ENCODE assay signal across 19 cellular contexts in the genomic region with DNA sequence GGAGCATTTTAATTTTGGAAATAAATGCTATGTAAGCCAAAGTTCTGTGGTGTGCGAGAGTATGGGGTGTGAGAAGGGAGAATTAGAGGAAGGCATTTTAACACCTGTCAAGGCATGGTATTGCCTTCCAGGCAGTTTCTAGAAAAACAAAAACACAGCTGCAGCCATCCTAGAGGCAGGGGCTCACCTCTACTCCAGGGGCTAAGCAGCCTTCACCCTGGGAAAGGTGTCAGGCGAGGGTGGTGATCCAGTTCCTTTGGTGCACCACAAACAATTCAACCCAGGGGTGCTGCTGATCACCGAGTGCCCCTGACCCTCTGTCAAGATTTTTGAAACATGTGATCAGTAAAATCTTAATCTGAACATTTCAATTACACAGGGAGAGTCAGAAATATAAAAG. TPM values are rescaled to one million over a fixed set of nuclear protein-coding genes. Genes with fewer than 3 reads are reported as not detected.
DNase-seq lines count a peak whose midpoint lies in the region; ATAC-seq and TF ChIP-seq lines count a peak whose summit lies in the region.
"Had no signal": no experiment of that assay in that cellular context is flagged by ENCODE, and none has a peak within 500 bp of the region (broad histone marks: within the 10 kb centered on the region; RNA-seq: fewer than 3 reads in every experiment).

No MANE protein-coding gene starts in this region.

- DNase-seq in GM23338 (ENCODE audit: low spot score): no peak
- peak; percentile 68 for DNase-seq in endodermal cell
- peak; percentile 35 for DNase-seq in iPS-NIHi7 (ENCODE audit: extremely low spot score)
- DNase-seq in NCI-H2029 treated with DMSO at 0.1 percent for 48 hours (lab: John Stamatoyannopoulos, UW): no peak
- no peak for DNase-seq in stimulated activated CD8-positive, alpha-beta memory T cell treated with anti-CD3 and anti-CD28 coated beads, Interleukin-4, amount 100 ng/mL, for 48 hours
- no peak for DNase-seq in effector CD4-positive, alpha-beta T cell
- no peak for DNase-seq in MG63
- DNase-seq: AML-193; Caco-2; CD4-positive, alpha-beta T cell; HFFc6 had no signal

- H3K9me3 Mint-ChIP-seq in GM23338: no peaks in the 10 kb centered on the region
- H3K9me3 Mint-ChIP-seq in endodermal cell: no peaks in the 10 kb centered on the region

- H3K4me3 Mint-ChIP-seq in GM23338: peak overlapping the region; percentile 55
- H3K4me3 Mint-ChIP-seq in endodermal cell: peak overlapping the region; percentile 16
- H3K4me3 Mint-ChIP-seq: CD4-positive, alpha-beta T cell; HFFc6; IgD-negative memory B cell had no signal

- H3K27ac Mint-ChIP-seq in GM23338 (peak overlapping the region; percentile 87), endodermal cell (no peak overlapping the region)
- H3K27ac Mint-ChIP-seq: CD4-positive, alpha-beta T cell; HFFc6; IgD-negative memory B cell had no signal

- H3K9ac ChIP-seq in HUES64 (ENCODE audit: low read depth, low read length): no peak overlapping the region
- no peak overlapping the region for H3K9ac ChIP-seq in endodermal cell (ENCODE audit: extremely low read depth, low read length, poor library complexity, severe bottlenecking)

- H3K27me3 Mint-ChIP-seq in GM23338 (ENCODE audit: insufficient read depth, low read depth, poor library complexity) (peaks cover 2% of the 10 kb centered on the region), endodermal cell (ENCODE audit: insufficient read depth) (peaks cover 3% of the 10 kb centered on the region)

- H3K4me1 Mint-ChIP-seq in GM23338 (peaks cover 38% of the 10 kb centered on the region), endodermal cell (peaks cover 37% of the 10 kb centered on the region)
- H3K4me1 Mint-ChIP-seq: IgD-negative memory B cell had no signal

- H3K4me2 ChIP-seq in GM23338: peak overlapping the region; percentile 65
- H3K4me2 ChIP-seq: A549 had no signal

- H3K4me1 ChIP-seq in GM23338 (ENCODE audit: insufficient read depth) (peaks cover 37% of the 10 kb centered on the region), HUES64 (ENCODE audit: insufficient read depth, low read length) (peaks cover 42% of the 10 kb centered on the region), endodermal cell (ENCODE audit: control insufficient read depth, insufficient read depth, low read length) (peaks cover 3% of the 10 kb centered on the region)
- H3K4me1 ChIP-seq: A549, Caco-2 had no signal

- peak overlapping the region; percentile 24; the same call in 1 of the 2 replicates for H3K4me3 ChIP-seq in GM23338
- H3K4me3 ChIP-seq in HUES64 (ENCODE audit: low read length): peak overlapping the region; percentile 20
- H3K4me3 ChIP-seq in endodermal cell (ENCODE audit: low read length): no peak overlapping the region
- H3K4me3 ChIP-seq in MG63: no peak overlapping the region
- H3K4me3 ChIP-seq: A549 had no signal

- H3K9me3 ChIP-seq in HUES64 (ENCODE audit: insufficient read depth, low read depth, low read length): no peaks in the 10 kb centered on the region
- no peaks in the 10 kb centered on the region for H3K9me3 ChIP-seq in endodermal cell (ENCODE audit: control insufficient read depth, low read length)
- H3K9me3 ChIP-seq in MG63: no peaks in the 10 kb centered on the region
- H3K9me3 ChIP-seq: A549, Caco-2 had no signal

- H3K27me3 ChIP-seq in GM23338 (ENCODE audit: insufficient read depth) (no peaks in the 10 kb centered on the region), HUES64 (ENCODE audit: insufficient read depth, low read length) (no peaks in the 10 kb centered on the region), endodermal cell (ENCODE audit: control insufficient read depth, insufficient read depth, low read length, poor library complexity, severe bottlenecking) (no peaks in the 10 kb centered on the region), MG63 (no peaks in the 10 kb centered on the region)

- WGBS in HUES64: 31% methylated on average over 3 of the region's 3 CpGs
- WGBS in endodermal cell (ENCODE audit: insufficient coverage in 1 of 2, insufficient read length in 1 of 2), 2 experiments: 0 to 51% methylated on average over 1 to 3 of the region's 3 CpGs

- H3K36me3 Mint-ChIP-seq in GM23338 (ENCODE audit: low read depth) (no peaks in the 10 kb centered on the region), endodermal cell (ENCODE audit: low read depth) (no peaks in the 10 kb centered on the region)
- H3K36me3 Mint-ChIP-seq: IgD-negative memory B cell had no signal

- ATAC-seq in GM23338: peak; percentile 75
- ATAC-seq: A549, HCT116, HepG2 had no signal

- no peaks in the 10 kb centered on the region for H3F3A ChIP-seq in GM23338 (replicated peaks; ENCODE audit: low read depth)

- peaks cover 9% of the 10 kb centered on the region for H3K9me2 ChIP-seq in GM23338 (ENCODE audit: insufficient read depth)

- H2AFZ ChIP-seq in GM23338: no peak overlapping the region

- no peaks in the 10 kb centered on the region for H4K20me1 ChIP-seq in GM23338 (replicated peaks; ENCODE audit: insufficient read depth)

- no peaks in the 10 kb centered on the region for H3K79me2 ChIP-seq in GM23338 (replicated peaks; ENCODE audit: insufficient read depth)

- H3K27ac ChIP-seq in GM23338 (ENCODE audit: low read depth): peak overlapping the region; percentile 16; the same call in 1 of the 2 replicates
- H3K27ac ChIP-seq in HUES64 (ENCODE audit: low read depth, low read length): peak overlapping the region; percentile 75; the same call in 1 of the 2 replicates
- no peak overlapping the region for H3K27ac ChIP-seq in endodermal cell (ENCODE audit: low read depth, low read length)
- H3K27ac ChIP-seq: 22Rv1, A549, C4-2B had no signal

- no peak for TF ChIP-seq CTCF in GM23338 (conservative IDR thresholded peaks at IDR 0.05; ENCODE audit: low read depth in 2 of 2)
- no peak for TF ChIP-seq CTCF in endodermal cell (conservative IDR thresholded peaks at IDR 0.05)

- no peaks in the 10 kb centered on the region for H3K36me3 ChIP-seq in GM23338 (ENCODE audit: insufficient read depth)
- no peaks in the 10 kb centered on the region for H3K36me3 ChIP-seq in HUES64 (ENCODE audit: insufficient read depth, low read length)
- H3K36me3 ChIP-seq in endodermal cell (ENCODE audit: control insufficient read depth, insufficient read depth, low read length): no peaks in the 10 kb centered on the region
- no peaks in the 10 kb centered on the region for H3K36me3 ChIP-seq in MG63

RNA-seq across cellular contexts. Expression of gene GPR26, which starts 59.2 kb away (rescaled TPM):
- 0.04 and 0.07 TPM in 2 replicates for total RNA-seq in GM23338 (2014; rRNA removed; shearing (Covaris generic))
- 0.06 TPM in 1 of 2 replicates, not detected in the other for polyA plus RNA-seq in GM23338 (2016; fragmentation: Nextera tagmentation; extraction: Ambion mirVana)
- polyA plus RNA-seq in HUES64 (2013, experiment 1 of 2): 0.05 TPM
- polyA plus RNA-seq in HUES64 (2013, experiment 2 of 2): not detected
- total RNA-seq in endodermal cell: not detected
- polyA plus RNA-seq in endodermal cell (2013, experiment 1 of 2): not detected
- polyA plus RNA-seq in endodermal cell (2013, experiment 2 of 2): not detected
- total RNA-seq in MG63 (2014; rRNA removed; shearing (Covaris generic); ENCODE audit: low replicate concordance): not detected in 2 replicates
- total RNA-seq: Caco-2; CD4-positive, alpha-beta T cell; HepG2; HFFc6; HT-29 had no signal
- polyA plus RNA-seq: A549, HepG2, IgD-negative memory B cell had no signal

Comparison
In these comparisons a context has a peak if more than half of its experiments do, and no peak if none do; other contexts are left out.
1. DNase-seq: peak in endodermal cell (single experiment) and iPS-NIHi7 (single experiment); none in GM23338 (single experiment), NCI-H2029 treated with DMSO at 0.1 percent for 48 hours (single experiment), stimulated activated CD8-positive, alpha-beta memory T cell treated with anti-CD3 and anti-CD28 coated beads, Interleukin-4, amount 100 ng/mL, for 48 hours (single experiment), effector CD4-positive, alpha-beta T cell (single experiment) and MG63 (single experiment).
2. H3K4me3 ChIP-seq: peak in GM23338 (single experiment) and HUES64 (single experiment); none in endodermal cell (single experiment) and MG63 (single experiment).